13 cellular contexts compared by ENCODE assay signal in genomic region chr20:2386516-2387179, GRCh38. TPM values are rescaled to one million over a fixed set of nuclear protein-coding genes. Genes with fewer than 3 reads are reported as not detected.
DNase-seq lines count a peak whose midpoint lies in the region; ATAC-seq, FAIRE-seq and TF ChIP-seq lines count a peak whose summit lies in the region.
"Had no signal": no experiment of that assay in that cellular context is flagged by ENCODE, and none has a peak within 500 bp of the region (broad histone marks: within the 10 kb centered on the region; RNA-seq: fewer than 3 reads in every experiment).

No MANE protein-coding gene starts in this region.

- peak overlapping the region; percentile 64 for H2AFZ ChIP-seq in OCI-LY3 (ENCODE audit: low read depth, low read length)
- H2AFZ ChIP-seq: hepatocyte had no signal

- H3K4me2 ChIP-seq in OCI-LY3 (ENCODE audit: low read length): peak overlapping the region; percentile 62
- H3K4me2 ChIP-seq: hepatocyte had no signal

- ATAC-seq in activated T-cell treated with anti-CD3 and anti-CD28 coated beads, Interleukin-2, amount 50 U/mL, for 72 hours (replicated peaks in 1 of 2): peak; percentile 23 to 43
- peak; percentile 37 for ATAC-seq in stimulated activated effector memory CD8-positive, alpha-beta T cell treated with anti-CD3 and anti-CD28 coated beads, Interleukin-12 subunit alpha, Interleukin-12 subunit beta, amount 100 ng/mL, for 72 hours
- no peak for ATAC-seq in HG03469 (IDR thresholded peaks at IDR 0.05; ENCODE audit: unreplicated experiment)

- H3K79me2 ChIP-seq in OCI-LY3 (ENCODE audit: low read length): no peaks in the 10 kb centered on the region
- H3K79me2 ChIP-seq: hepatocyte had no signal

- no peaks in the 10 kb centered on the region for H4K20me1 ChIP-seq in OCI-LY3 (ENCODE audit: insufficient read depth, low read length)

- TF ChIP-seq CTCF in OCI-LY3 (IDR thresholded peaks at IDR 0.05; ENCODE audit: low read depth, low read length) (no peak), cardiac fibroblast (IDR thresholded peaks at IDR 0.05; ENCODE audit: low read depth, low read length) (no peak), D721Med (IDR thresholded peaks at IDR 0.05; ENCODE audit: insufficient read depth, missing control alignments) (no peak)

- no peak overlapping the region for H3K27ac Mint-ChIP-seq in activated T-cell treated with anti-CD3 and anti-CD28 coated beads, Interleukin-2, amount 50 U/mL, for 72 hours
- peak overlapping the region; percentile 37 for H3K27ac Mint-ChIP-seq in stimulated activated effector memory CD8-positive, alpha-beta T cell treated with anti-CD3 and anti-CD28 coated beads, Interleukin-12 subunit alpha, Interleukin-12 subunit beta, amount 100 ng/mL, for 72 hours

- H3K4me1 Mint-ChIP-seq in activated T-cell treated with anti-CD3 and anti-CD28 coated beads, Interleukin-2, amount 50 U/mL, for 72 hours (ENCODE audit: low read depth): peaks cover 5% of the 10 kb centered on the region
- H3K4me1 Mint-ChIP-seq in stimulated activated effector memory CD8-positive, alpha-beta T cell treated with anti-CD3 and anti-CD28 coated beads, Interleukin-12 subunit alpha, Interleukin-12 subunit beta, amount 100 ng/mL, for 72 hours: peaks cover 22% of the 10 kb centered on the region
- H3K4me1 Mint-ChIP-seq: H9 had no signal

- DNase-seq in activated T-cell treated with anti-CD3 and anti-CD28 coated beads, Interleukin-2, amount 50 U/mL, for 72 hours: no peak
- no peak for DNase-seq in activated T-cell treated with anti-CD3 and anti-CD28 coated beads, Interleukin-2, amount 50 U/mL, for 48 hours
- DNase-seq in cardiac fibroblast (ENCODE audit: low read depth in 2 of 2) (peak; percentile 3 to 34), D721Med (ENCODE audit: insufficient read length, low spot score) (no peak), NCI-H446 (lab: John Stamatoyannopoulos, UW) (no peak)
- no peak for DNase-seq in stimulated activated effector memory CD8-positive, alpha-beta T cell treated with anti-CD3 and anti-CD28 coated beads, Interleukin-12 subunit alpha, Interleukin-12 subunit beta, amount 100 ng/mL, for 72 hours (ENCODE audit: low spot score in 2 of 2)
- DNase-seq: activated effector memory CD4-positive, alpha-beta T cell treated with Interleukin-2 at 50 U/mL for 16 hours; T1000 had no signal

- H3K27ac ChIP-seq in OCI-LY3 (ENCODE audit: low read length): no peak overlapping the region
- H3K27ac ChIP-seq: hepatocyte had no signal

- H3K9ac ChIP-seq in OCI-LY3 (ENCODE audit: low read length): peak overlapping the region; percentile 24; the same call in 1 of the 2 replicates

- peak overlapping the region; percentile 27 to 46 for H3K4me3 Mint-ChIP-seq in activated T-cell treated with anti-CD3 and anti-CD28 coated beads, Interleukin-2, amount 50 U/mL, for 72 hours
- no peak overlapping the region for H3K4me3 Mint-ChIP-seq in stimulated activated effector memory CD8-positive, alpha-beta T cell treated with anti-CD3 and anti-CD28 coated beads, Interleukin-12 subunit alpha, Interleukin-12 subunit beta, amount 100 ng/mL, for 72 hours
- H3K4me3 Mint-ChIP-seq: H9 had no signal

- no peaks in the 10 kb centered on the region for H3K36me3 ChIP-seq in OCI-LY3 (replicated peaks; ENCODE audit: low read depth, low read length)

- FAIRE-seq in D721Med (lab: Jason Lieb, UNC): no peak

- no peaks in the 10 kb centered on the region for H3K9me3 ChIP-seq in OCI-LY3 (ENCODE audit: insufficient read depth, low read length)

- H3K4me1 ChIP-seq in OCI-LY3 (ENCODE audit: low read length): peaks cover 23% of the 10 kb centered on the region

- H3K36me3 Mint-ChIP-seq in activated T-cell treated with anti-CD3 and anti-CD28 coated beads, Interleukin-2, amount 50 U/mL, for 72 hours (ENCODE audit: insufficient read depth in 2 of 2): peaks cover 0 to 4% of the 10 kb centered on the region in 2 donors
- no peaks in the 10 kb centered on the region for H3K36me3 Mint-ChIP-seq in stimulated activated effector memory CD8-positive, alpha-beta T cell treated with anti-CD3 and anti-CD28 coated beads, Interleukin-12 subunit alpha, Interleukin-12 subunit beta, amount 100 ng/mL, for 72 hours

- H3K4me3 ChIP-seq in OCI-LY3 (ENCODE audit: low read length): peak overlapping the region; percentile 57
- H3K4me3 ChIP-seq in cardiac fibroblast (replicated peaks in 1 of 2; ENCODE audit: low read depth in 2 of 2, low read length in 2 of 2): no peak overlapping the region
- H3K4me3 ChIP-seq: hepatocyte had no signal

- H3K9me3 Mint-ChIP-seq in activated T-cell treated with anti-CD3 and anti-CD28 coated beads, Interleukin-2, amount 50 U/mL, for 72 hours: peaks cover 3 to 6% of the 10 kb centered on the region in 2 donors
- H3K9me3 Mint-ChIP-seq in stimulated activated effector memory CD8-positive, alpha-beta T cell treated with anti-CD3 and anti-CD28 coated beads, Interleukin-12 subunit alpha, Interleukin-12 subunit beta, amount 100 ng/mL, for 72 hours: no peaks in the 10 kb centered on the region
- H3K9me3 Mint-ChIP-seq: H9 had no signal

- peaks cover 12% of the 10 kb centered on the region for H3K27me3 Mint-ChIP-seq in activated T-cell treated with anti-CD3 and anti-CD28 coated beads, Interleukin-2, amount 50 U/mL, for 72 hours (ENCODE audit: low read depth)

- H3K27me3 ChIP-seq in OCI-LY3 (ENCODE audit: low read depth, low read length): no peaks in the 10 kb centered on the region
- H3K27me3 ChIP-seq: hepatocyte had no signal

RNA-seq across cellular contexts. Expression of gene TGM6, which starts 5.9 kb away (rescaled TPM):
- total RNA-seq in activated T-cell treated with anti-CD3 and anti-CD28 coated beads, Interleukin-2, amount 50 U/mL, for 72 hours: not detected
- total RNA-seq: H9, hepatocyte, mononuclear cell had no signal

Comparison
In these comparisons a context has a peak if more than half of its experiments do, and no peak if none do; other contexts are left out.
1. DNase-seq: peak in cardiac fibroblast (2 of 2); none in activated T-cell treated with anti-CD3 and anti-CD28 coated beads, Interleukin-2, amount 50 U/mL, for 72 hours (0 of 2), activated T-cell treated with anti-CD3 and anti-CD28 coated beads, Interleukin-2, amount 50 U/mL, for 48 hours (0 of 2), stimulated activated effector memory CD8-positive, alpha-beta T cell treated with anti-CD3 and anti-CD28 coated beads, Interleukin-12 subunit alpha, Interleukin-12 subunit beta, amount 100 ng/mL, for 72 hours (0 of 2), D721Med (single experiment) and NCI-H446 (0 of 2).